1 cellular context compared by ENCODE assay signal in the genomic region with DNA sequence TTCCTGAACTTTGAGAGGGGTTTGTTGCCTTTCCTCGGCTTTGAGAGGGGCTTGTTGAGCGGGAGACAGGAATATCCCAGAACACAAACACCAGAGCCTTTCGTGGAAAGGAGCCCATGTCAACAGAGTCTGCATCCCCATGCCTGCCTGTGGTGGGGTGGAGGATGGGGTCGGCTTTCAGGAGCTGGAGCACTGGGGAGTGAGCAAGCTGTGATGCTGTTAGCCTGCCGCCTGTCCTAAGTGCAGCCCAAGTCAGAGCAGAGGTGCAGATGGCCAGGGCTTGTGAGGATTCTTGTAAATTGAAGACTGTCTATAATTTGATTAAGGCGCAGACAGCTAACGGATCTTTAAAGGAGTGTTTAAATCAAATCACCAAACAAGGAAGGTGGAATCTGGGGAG.
TF ChIP-seq lines count a peak whose summit lies in the region.

No MANE protein-coding gene starts in this region.

TF ChIP-seq in GM23338, 12 proteins besides CTCF, POLR2A, EP300 and RAD21 (continued from another document):
- TF ChIP-seq, protein P1, sequence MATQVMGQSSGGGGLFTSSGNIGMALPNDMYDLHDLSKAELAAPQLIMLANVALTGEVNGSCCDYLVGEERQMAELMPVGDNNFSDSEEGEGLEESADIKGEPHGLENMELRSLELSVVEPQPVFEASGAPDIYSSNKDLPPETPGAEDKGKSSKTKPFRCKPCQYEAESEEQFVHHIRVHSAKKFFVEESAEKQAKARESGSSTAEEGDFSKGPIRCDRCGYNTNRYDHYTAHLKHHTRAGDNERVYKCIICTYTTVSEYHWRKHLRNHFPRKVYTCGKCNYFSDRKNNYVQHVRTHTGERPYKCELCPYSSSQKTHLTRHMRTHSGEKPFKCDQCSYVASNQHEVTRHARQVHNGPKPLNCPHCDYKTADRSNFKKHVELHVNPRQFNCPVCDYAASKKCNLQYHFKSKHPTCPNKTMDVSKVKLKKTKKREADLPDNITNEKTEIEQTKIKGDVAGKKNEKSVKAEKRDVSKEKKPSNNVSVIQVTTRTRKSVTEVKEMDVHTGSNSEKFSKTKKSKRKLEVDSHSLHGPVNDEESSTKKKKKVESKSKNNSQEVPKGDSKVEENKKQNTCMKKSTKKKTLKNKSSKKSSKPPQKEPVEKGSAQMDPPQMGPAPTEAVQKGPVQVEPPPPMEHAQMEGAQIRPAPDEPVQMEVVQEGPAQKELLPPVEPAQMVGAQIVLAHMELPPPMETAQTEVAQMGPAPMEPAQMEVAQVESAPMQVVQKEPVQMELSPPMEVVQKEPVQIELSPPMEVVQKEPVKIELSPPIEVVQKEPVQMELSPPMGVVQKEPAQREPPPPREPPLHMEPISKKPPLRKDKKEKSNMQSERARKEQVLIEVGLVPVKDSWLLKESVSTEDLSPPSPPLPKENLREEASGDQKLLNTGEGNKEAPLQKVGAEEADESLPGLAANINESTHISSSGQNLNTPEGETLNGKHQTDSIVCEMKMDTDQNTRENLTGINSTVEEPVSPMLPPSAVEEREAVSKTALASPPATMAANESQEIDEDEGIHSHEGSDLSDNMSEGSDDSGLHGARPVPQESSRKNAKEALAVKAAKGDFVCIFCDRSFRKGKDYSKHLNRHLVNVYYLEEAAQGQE (IDR thresholded peaks at IDR 0.05; ENCODE audit: unreplicated experiment) = no peak
- TF ChIP-seq CREB1 (CRISPR knock-in tag; IDR thresholded peaks at IDR 0.05; ENCODE audit: low read depth) (no peak), EZH2 (IDR thresholded peaks at IDR 0.05; ENCODE audit: low read depth, unreplicated experiment) (no peak), ZNF462 (CRISPR knock-in tag; IDR thresholded peaks at IDR 0.05) (no peak), EZH2phosphoT487 (IDR thresholded peaks at IDR 0.05; ENCODE audit: unreplicated experiment) (no peak), JUNB (IDR thresholded peaks at IDR 0.05; ENCODE audit: unreplicated experiment) (no peak), STAT1 (IDR thresholded peaks at IDR 0.05; ENCODE audit: unreplicated experiment) (no peak), ETS1 (IDR thresholded peaks at IDR 0.05) (no peak), POLR2AphosphoS5 (IDR thresholded peaks at IDR 0.05; ENCODE audit: low read depth) (no peak)
